ENCODE assay signal across 12 cellular contexts in the genomic region with DNA sequence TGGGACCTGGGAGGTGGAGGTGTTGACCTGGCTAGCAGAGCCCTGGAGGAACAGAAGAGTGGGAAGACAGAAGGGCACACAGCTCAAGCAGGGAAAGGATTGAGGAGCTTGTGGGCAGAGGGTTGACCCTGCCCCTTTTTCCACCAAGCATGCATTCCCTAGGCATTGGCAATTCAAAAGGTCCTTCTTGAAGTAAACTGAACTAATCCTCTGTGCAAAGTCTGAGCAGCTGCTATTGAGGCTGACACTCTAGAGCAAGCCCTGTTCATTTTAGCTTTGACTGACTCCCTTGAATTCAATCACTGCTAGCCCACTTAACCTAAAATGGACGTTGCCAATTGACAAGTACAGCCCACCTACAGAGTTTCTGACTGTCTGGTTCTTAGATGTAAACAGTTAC.
"Had no signal": no experiment of that assay in that cellular context is flagged by ENCODE, and none has a peak within 500 bp of the region (broad histone marks: within the 10 kb centered on the region; RNA-seq: fewer than 3 reads in every experiment).

No MANE protein-coding gene starts in this region.

- H3K4me3 ChIP-seq: colonic mucosa, esophagus squamous epithelium, right atrium auricular region, smooth muscle cell, uterus had no signal

- H3K9me3 ChIP-seq: colonic mucosa, esophagus squamous epithelium, right atrium auricular region, uterus had no signal

- H3K4me2 ChIP-seq: smooth muscle cell had no signal

- H3K4me1 ChIP-seq: colonic mucosa, esophagus squamous epithelium, foreskin keratinocyte, right atrium auricular region, uterus had no signal

- H3K36me3 ChIP-seq: colonic mucosa, esophagus squamous epithelium, right atrium auricular region, uterus had no signal

- H3K27ac ChIP-seq: colonic mucosa, esophagus squamous epithelium, foreskin keratinocyte, right atrium auricular region, uterus had no signal

- DNase-seq: cerebellar nuclear complex; colonic mucosa; dermis blood vessel endothelial cell; esophagus squamous epithelium; foreskin keratinocyte; naive thymus-derived CD8-positive, alpha-beta T cell; posterior cingulate gyrus; stimulated activated CD4-positive, alpha-beta T cell treated with anti-CD3 and anti-CD28 coated beads, Interleukin-2, amount 100 ng/mL, for 48 hours; stimulated activated naive CD4-positive, alpha-beta T cell treated with Interleukin-2 at 50 U/mL for 16 hours; uterus had no signal

- ATAC-seq: foreskin keratinocyte; naive thymus-derived CD8-positive, alpha-beta T cell had no signal

- H3K27me3 ChIP-seq: colonic mucosa, esophagus squamous epithelium, foreskin keratinocyte, right atrium auricular region, uterus had no signal
